9 cellular contexts compared by ENCODE assay signal in genomic region chr2:150528861-150529801, GRCh38. TPM values are rescaled to one million over a fixed set of nuclear protein-coding genes. Genes with fewer than 3 reads are reported as not detected.
DNase-seq lines count a peak whose midpoint lies in the region; ATAC-seq, FAIRE-seq and TF ChIP-seq lines count a peak whose summit lies in the region.
"Had no signal": no experiment of that assay in that cellular context is flagged by ENCODE, and none has a peak within 500 bp of the region (broad histone marks: within the 10 kb centered on the region; RNA-seq: fewer than 3 reads in every experiment).

No MANE protein-coding gene starts in this region.

- DNase-seq in GM12892 (ENCODE audit: insufficient read length) (no peak), MV-4-11 (lab: John Stamatoyannopoulos, UW) (peak; percentile 22), hepatocyte (ENCODE audit: low spot score) (peak; percentile 52), midbrain (lab: John Stamatoyannopoulos, UW) (no peak), right cardiac atrium (no peak), AML-193 (lab: John Stamatoyannopoulos, UW) (no peak)
- DNase-seq: lower lobe of right lung had no signal

- H3K27me3 ChIP-seq in hepatocyte: no peaks in the 10 kb centered on the region
- H3K27me3 ChIP-seq in right cardiac atrium (ENCODE audit: control insufficient read depth, insufficient read depth): no peaks in the 10 kb centered on the region

- FAIRE-seq in GM12892 (lab: Jason Lieb, UNC): peak; percentile 48

- TF ChIP-seq POLR2A in GM12892 (IDR thresholded peaks at IDR 0.05; ENCODE audit: low read depth, low read length): no peak

- H3K9me3 Mint-ChIP-seq in stimulated activated memory B cell treated with anti-CD40 and anti-IgM and Interleukin-4, amounts not matched to agents 10 μg/mL and 1 μg/mL and 100 μg/mL, for 72 hours: no peaks in the 10 kb centered on the region

- H3K4me1 ChIP-seq in hepatocyte (ENCODE audit: insufficient read depth): peaks cover 36% of the 10 kb centered on the region
- H3K4me1 ChIP-seq in right cardiac atrium (ENCODE audit: control insufficient read depth, insufficient read depth, low read length): no peaks in the 10 kb centered on the region
- H3K4me1 ChIP-seq: lower lobe of right lung had no signal

- H3K27ac Mint-ChIP-seq in stimulated activated memory B cell treated with anti-CD40 and anti-IgM and Interleukin-4, amounts not matched to agents 10 μg/mL and 1 μg/mL and 100 μg/mL, for 72 hours: no peak overlapping the region

- H4K20me1 ChIP-seq in hepatocyte (ENCODE audit: insufficient read depth, poor library complexity, severe bottlenecking): no peaks in the 10 kb centered on the region

- H3K36me3 Mint-ChIP-seq in stimulated activated memory B cell treated with anti-CD40 and anti-IgM and Interleukin-4, amounts not matched to agents 10 μg/mL and 1 μg/mL and 100 μg/mL, for 72 hours: no peaks in the 10 kb centered on the region

- no peak overlapping the region for H2AFZ ChIP-seq in hepatocyte

- H3K79me2 ChIP-seq in hepatocyte: no peaks in the 10 kb centered on the region

- no peaks in the 10 kb centered on the region for H3K36me3 ChIP-seq in hepatocyte (replicated peaks; ENCODE audit: insufficient read depth, low read depth)
- H3K36me3 ChIP-seq: lower lobe of right lung had no signal

- no peak overlapping the region for H3K4me3 Mint-ChIP-seq in stimulated activated memory B cell treated with anti-CD40 and anti-IgM and Interleukin-4, amounts not matched to agents 10 μg/mL and 1 μg/mL and 100 μg/mL, for 72 hours

- 44% methylated on average over 5 of the region's 5 CpGs for WGBS in hepatocyte (ENCODE audit: low lambda C conversion rate, missing lambda C conversion rate)
- WGBS in right cardiac atrium: 54% methylated on average over 5 of the region's 5 CpGs

- intact Hi-C loops in right cardiac atrium (cut with DNase I): no loop called here

- H3K9me3 ChIP-seq in hepatocyte (ENCODE audit: low read depth) (no peaks in the 10 kb centered on the region), right cardiac atrium (ENCODE audit: control insufficient read depth, low read length) (no peaks in the 10 kb centered on the region)
- H3K9me3 ChIP-seq: lower lobe of right lung had no signal

- no peaks in the 10 kb centered on the region for H3K27me3 Mint-ChIP-seq in stimulated activated memory B cell treated with anti-CD40 and anti-IgM and Interleukin-4, amounts not matched to agents 10 μg/mL and 1 μg/mL and 100 μg/mL, for 72 hours

- no peaks in the 10 kb centered on the region for H3K9me2 ChIP-seq in hepatocyte (replicated peaks; ENCODE audit: insufficient read depth)

- H3K4me1 Mint-ChIP-seq in stimulated activated memory B cell treated with anti-CD40 and anti-IgM and Interleukin-4, amounts not matched to agents 10 μg/mL and 1 μg/mL and 100 μg/mL, for 72 hours: no peaks in the 10 kb centered on the region

- H3K27ac ChIP-seq in hepatocyte (peak overlapping the region; percentile 90), right cardiac atrium (ENCODE audit: low read length) (no peak overlapping the region)
- H3K27ac ChIP-seq: lower lobe of right lung had no signal

- TF ChIP-seq CTCF in hepatocyte (IDR thresholded peaks at IDR 0.05; ENCODE audit: poor library complexity): no peak

- H3K4me3 ChIP-seq in hepatocyte: no peak overlapping the region
- H3K4me3 ChIP-seq in right cardiac atrium (ENCODE audit: low read length): no peak overlapping the region
- H3K4me3 ChIP-seq: lower lobe of right lung had no signal

- H3K4me2 ChIP-seq in hepatocyte: peak overlapping the region; percentile 38

- ATAC-seq in HG02571 (IDR thresholded peaks at IDR 0.05; ENCODE audit: unreplicated experiment) (peak; percentile 93), right cardiac atrium (no peak)
- ATAC-seq in stimulated activated memory B cell treated with anti-CD40 and anti-IgM and Interleukin-4, amounts not matched to agents 10 μg/mL and 1 μg/mL and 100 μg/mL, for 72 hours: no peak

RNA-seq across cellular contexts. Expression of gene RND3, which starts 41.7 kb away (rescaled TPM):
- polyA plus RNA-seq in GM12892 (2012; ENCODE audit: missing spikeins): 0.38 TPM
- total RNA-seq in hepatocyte (133 and 135 TPM in 2 replicates), right cardiac atrium (10 to 100 TPM in 3 of 4 donors, 1 to 10 TPM in 1; 9.1 to 32.7 (median 16.1) TPM)
- polyA plus RNA-seq in hepatocyte (110 and 118 TPM in 2 replicates), right cardiac atrium (16.4 TPM)

Comparison
In these comparisons a context has a peak if more than half of its experiments do, and no peak if none do; other contexts are left out.
1. DNase-seq: peak in MV-4-11 (single experiment) and hepatocyte (single experiment); none in GM12892 (single experiment), midbrain (single experiment), right cardiac atrium (0 of 3) and AML-193 (0 of 2).